ENCODE assay signal across 1 cellular context in the genomic region with DNA sequence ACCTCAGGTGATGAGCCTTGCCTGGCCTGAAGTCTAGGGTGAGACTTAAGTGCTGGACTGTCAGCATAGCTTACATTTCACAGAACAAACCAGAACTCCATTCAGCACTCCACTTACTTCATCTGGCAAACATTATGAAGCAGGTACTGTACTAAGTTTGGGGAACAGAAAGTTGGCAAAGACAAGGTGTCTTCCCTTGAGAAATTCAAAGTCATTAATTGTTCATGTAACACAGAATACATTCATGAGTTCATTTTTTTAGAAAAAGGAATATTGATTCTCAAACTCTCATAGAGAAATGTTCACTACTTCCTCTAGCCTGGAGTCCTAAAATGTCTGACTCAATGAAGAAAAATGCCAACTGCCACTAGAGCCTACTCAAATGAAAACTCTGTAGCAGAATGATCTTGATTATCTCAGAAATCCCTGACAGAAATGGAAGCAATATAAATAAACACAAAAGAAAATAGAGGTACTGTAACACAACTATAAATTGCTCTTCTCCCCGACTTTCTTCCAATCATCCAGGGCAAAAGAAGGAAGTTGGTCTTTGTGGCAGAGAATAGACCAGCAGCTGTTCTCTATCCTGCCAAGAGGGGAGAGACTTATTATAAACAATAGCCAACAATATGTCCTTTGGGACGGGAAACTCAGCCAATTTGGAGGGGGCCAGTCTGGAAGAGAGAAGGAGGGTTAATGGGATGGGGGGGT.
TF ChIP-seq lines count a peak whose summit lies in the region.

No MANE protein-coding gene starts in this region.

TF ChIP-seq in GM12878, 131 proteins besides CTCF, POLR2A, EP300 and RAD21 (continued from another document and continues in another):
- TF ChIP-seq, protein P1, sequence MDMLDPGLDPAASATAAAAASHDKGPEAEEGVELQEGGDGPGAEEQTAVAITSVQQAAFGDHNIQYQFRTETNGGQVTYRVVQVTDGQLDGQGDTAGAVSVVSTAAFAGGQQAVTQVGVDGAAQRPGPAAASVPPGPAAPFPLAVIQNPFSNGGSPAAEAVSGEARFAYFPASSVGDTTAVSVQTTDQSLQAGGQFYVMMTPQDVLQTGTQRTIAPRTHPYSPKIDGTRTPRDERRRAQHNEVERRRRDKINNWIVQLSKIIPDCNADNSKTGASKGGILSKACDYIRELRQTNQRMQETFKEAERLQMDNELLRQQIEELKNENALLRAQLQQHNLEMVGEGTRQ (IDR thresholded peaks at IDR 0.05; ENCODE audit: borderline replicate concordance, low read depth, low read length) = no peak
- TF ChIP-seq RUNX3 (IDR thresholded peaks at IDR 0.05; ENCODE audit: low read length) (no peak), NR2F1 (conservative IDR thresholded peaks at IDR 0.05) (no peak), CREB1 (IDR thresholded peaks at IDR 0.05; ENCODE audit: low read depth) (no peak), CHD1 (IDR thresholded peaks at IDR 0.05; ENCODE audit: low read depth, low read length) (no peak), JUNB (IDR thresholded peaks at IDR 0.05) (no peak), YY1 (IDR thresholded peaks at IDR 0.05; ENCODE audit: low read depth, low read length) (no peak), SRF (IDR thresholded peaks at IDR 0.05; ENCODE audit: low read depth in 2 of 2, low read length in 2 of 2) (no peak), SUPT20H (IDR thresholded peaks at IDR 0.05; ENCODE audit: borderline replicate concordance, control insufficient read depth, low read depth, low read length) (no peak), POLR2AphosphoS5 (IDR thresholded peaks at IDR 0.05; ENCODE audit: low read length) (no peak), ZZZ3 (IDR thresholded peaks at IDR 0.05; ENCODE audit: control insufficient read depth, insufficient read length, low read depth) (no peak), ASH2L (IDR thresholded peaks at IDR 0.05; ENCODE audit: borderline replicate concordance, low read depth) (no peak), PAX8 (IDR thresholded peaks at IDR 0.05) (no peak), SREBF1 (IDR thresholded peaks at IDR 0.05; ENCODE audit: low read length) (no peak), MTA2 (IDR thresholded peaks at IDR 0.05; ENCODE audit: low read depth) (peak; percentile 87), CBX5 (IDR thresholded peaks at IDR 0.05; ENCODE audit: low read depth) (no peak), IKZF2 (IDR thresholded peaks at IDR 0.05) (peak; percentile 56 to 67; a peak in 2 of 4 replicates), HCFC1 (IDR thresholded peaks at IDR 0.05; ENCODE audit: low read length) (no peak), MTA3 (IDR thresholded peaks at IDR 0.05; ENCODE audit: borderline replicate concordance, low read length) (no peak), FOS (IDR thresholded peaks at IDR 0.05; ENCODE audit: borderline replicate concordance, extremely low read depth, insufficient read length) (no peak), EZH2 (IDR thresholded peaks at IDR 0.05; ENCODE audit: borderline replicate concordance, control insufficient read depth, low read depth, low read length) (no peak), NFYA (IDR thresholded peaks at IDR 0.05; ENCODE audit: borderline replicate concordance, low read depth, low read length) (no peak), EED (IDR thresholded peaks at IDR 0.05; ENCODE audit: low read depth) (no peak), EGR1 (IDR thresholded peaks at IDR 0.05; ENCODE audit: borderline replicate concordance in 1 of 2, low read depth in 2 of 2, low read length in 2 of 2) (no peak), SMC3 (IDR thresholded peaks at IDR 0.05; ENCODE audit: borderline replicate concordance, low read length) (peak; percentile 6; the same call in 1 of the 2 replicates), PML (IDR thresholded peaks at IDR 0.05; ENCODE audit: low read length) (no peak), HDAC2 (IDR thresholded peaks at IDR 0.05) (no peak), STAT1 (conservative IDR thresholded peaks at IDR 0.05) (no peak), SMARCA5 (IDR thresholded peaks at IDR 0.05) (no peak), MYC (IDR thresholded peaks at IDR 0.05; ENCODE audit: insufficient read depth, insufficient read length, insufficient replicate concordance, low read length, severe bottlenecking) (no peak), DPF2 (IDR thresholded peaks at IDR 0.05) (peak; percentile 67)
- TF ChIP-seq, protein P2, sequence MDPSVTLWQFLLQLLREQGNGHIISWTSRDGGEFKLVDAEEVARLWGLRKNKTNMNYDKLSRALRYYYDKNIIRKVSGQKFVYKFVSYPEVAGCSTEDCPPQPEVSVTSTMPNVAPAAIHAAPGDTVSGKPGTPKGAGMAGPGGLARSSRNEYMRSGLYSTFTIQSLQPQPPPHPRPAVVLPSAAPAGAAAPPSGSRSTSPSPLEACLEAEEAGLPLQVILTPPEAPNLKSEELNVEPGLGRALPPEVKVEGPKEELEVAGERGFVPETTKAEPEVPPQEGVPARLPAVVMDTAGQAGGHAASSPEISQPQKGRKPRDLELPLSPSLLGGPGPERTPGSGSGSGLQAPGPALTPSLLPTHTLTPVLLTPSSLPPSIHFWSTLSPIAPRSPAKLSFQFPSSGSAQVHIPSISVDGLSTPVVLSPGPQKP (IDR thresholded peaks at IDR 0.05; ENCODE audit: low read depth, low read length) = no peak
- TF ChIP-seq, protein P3, sequence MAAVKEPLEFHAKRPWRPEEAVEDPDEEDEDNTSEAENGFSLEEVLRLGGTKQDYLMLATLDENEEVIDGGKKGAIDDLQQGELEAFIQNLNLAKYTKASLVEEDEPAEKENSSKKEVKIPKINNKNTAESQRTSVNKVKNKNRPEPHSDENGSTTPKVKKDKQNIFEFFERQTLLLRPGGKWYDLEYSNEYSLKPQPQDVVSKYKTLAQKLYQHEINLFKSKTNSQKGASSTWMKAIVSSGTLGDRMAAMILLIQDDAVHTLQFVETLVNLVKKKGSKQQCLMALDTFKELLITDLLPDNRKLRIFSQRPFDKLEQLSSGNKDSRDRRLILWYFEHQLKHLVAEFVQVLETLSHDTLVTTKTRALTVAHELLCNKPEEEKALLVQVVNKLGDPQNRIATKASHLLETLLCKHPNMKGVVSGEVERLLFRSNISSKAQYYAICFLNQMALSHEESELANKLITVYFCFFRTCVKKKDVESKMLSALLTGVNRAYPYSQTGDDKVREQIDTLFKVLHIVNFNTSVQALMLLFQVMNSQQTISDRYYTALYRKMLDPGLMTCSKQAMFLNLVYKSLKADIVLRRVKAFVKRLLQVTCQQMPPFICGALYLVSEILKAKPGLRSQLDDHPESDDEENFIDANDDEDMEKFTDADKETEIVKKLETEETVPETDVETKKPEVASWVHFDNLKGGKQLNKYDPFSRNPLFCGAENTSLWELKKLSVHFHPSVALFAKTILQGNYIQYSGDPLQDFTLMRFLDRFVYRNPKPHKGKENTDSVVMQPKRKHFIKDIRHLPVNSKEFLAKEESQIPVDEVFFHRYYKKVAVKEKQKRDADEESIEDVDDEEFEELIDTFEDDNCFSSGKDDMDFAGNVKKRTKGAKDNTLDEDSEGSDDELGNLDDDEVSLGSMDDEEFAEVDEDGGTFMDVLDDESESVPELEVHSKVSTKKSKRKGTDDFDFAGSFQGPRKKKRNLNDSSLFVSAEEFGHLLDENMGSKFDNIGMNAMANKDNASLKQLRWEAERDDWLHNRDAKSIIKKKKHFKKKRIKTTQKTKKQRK (IDR thresholded peaks at IDR 0.05; ENCODE audit: low read depth, low read length) = no peak
- TF ChIP-seq, protein P4, sequence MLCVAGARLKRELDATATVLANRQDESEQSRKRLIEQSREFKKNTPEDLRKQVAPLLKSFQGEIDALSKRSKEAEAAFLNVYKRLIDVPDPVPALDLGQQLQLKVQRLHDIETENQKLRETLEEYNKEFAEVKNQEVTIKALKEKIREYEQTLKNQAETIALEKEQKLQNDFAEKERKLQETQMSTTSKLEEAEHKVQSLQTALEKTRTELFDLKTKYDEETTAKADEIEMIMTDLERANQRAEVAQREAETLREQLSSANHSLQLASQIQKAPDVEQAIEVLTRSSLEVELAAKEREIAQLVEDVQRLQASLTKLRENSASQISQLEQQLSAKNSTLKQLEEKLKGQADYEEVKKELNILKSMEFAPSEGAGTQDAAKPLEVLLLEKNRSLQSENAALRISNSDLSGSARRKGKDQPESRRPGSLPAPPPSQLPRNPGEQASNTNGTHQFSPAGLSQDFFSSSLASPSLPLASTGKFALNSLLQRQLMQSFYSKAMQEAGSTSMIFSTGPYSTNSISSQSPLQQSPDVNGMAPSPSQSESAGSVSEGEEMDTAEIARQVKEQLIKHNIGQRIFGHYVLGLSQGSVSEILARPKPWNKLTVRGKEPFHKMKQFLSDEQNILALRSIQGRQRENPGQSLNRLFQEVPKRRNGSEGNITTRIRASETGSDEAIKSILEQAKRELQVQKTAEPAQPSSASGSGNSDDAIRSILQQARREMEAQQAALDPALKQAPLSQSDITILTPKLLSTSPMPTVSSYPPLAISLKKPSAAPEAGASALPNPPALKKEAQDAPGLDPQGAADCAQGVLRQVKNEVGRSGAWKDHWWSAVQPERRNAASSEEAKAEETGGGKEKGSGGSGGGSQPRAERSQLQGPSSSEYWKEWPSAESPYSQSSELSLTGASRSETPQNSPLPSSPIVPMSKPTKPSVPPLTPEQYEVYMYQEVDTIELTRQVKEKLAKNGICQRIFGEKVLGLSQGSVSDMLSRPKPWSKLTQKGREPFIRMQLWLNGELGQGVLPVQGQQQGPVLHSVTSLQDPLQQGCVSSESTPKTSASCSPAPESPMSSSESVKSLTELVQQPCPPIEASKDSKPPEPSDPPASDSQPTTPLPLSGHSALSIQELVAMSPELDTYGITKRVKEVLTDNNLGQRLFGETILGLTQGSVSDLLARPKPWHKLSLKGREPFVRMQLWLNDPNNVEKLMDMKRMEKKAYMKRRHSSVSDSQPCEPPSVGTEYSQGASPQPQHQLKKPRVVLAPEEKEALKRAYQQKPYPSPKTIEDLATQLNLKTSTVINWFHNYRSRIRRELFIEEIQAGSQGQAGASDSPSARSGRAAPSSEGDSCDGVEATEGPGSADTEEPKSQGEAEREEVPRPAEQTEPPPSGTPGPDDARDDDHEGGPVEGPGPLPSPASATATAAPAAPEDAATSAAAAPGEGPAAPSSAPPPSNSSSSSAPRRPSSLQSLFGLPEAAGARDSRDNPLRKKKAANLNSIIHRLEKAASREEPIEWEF (IDR thresholded peaks at IDR 0.05; ENCODE audit: insufficient replicate concordance, low read depth, low read length) = no peak
- TF ChIP-seq, protein P5, sequence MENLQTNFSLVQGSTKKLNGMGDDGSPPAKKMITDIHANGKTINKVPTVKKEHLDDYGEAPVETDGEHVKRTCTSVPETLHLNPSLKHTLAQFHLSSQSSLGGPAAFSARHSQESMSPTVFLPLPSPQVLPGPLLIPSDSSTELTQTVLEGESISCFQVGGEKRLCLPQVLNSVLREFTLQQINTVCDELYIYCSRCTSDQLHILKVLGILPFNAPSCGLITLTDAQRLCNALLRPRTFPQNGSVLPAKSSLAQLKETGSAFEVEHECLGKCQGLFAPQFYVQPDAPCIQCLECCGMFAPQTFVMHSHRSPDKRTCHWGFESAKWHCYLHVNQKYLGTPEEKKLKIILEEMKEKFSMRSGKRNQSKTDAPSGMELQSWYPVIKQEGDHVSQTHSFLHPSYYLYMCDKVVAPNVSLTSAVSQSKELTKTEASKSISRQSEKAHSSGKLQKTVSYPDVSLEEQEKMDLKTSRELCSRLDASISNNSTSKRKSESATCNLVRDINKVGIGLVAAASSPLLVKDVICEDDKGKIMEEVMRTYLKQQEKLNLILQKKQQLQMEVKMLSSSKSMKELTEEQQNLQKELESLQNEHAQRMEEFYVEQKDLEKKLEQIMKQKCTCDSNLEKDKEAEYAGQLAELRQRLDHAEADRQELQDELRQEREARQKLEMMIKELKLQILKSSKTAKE (IDR thresholded peaks at IDR 0.05; ENCODE audit: low read depth, poor library complexity, severe bottlenecking) = peak; percentile 47
- TF ChIP-seq, protein P6, sequence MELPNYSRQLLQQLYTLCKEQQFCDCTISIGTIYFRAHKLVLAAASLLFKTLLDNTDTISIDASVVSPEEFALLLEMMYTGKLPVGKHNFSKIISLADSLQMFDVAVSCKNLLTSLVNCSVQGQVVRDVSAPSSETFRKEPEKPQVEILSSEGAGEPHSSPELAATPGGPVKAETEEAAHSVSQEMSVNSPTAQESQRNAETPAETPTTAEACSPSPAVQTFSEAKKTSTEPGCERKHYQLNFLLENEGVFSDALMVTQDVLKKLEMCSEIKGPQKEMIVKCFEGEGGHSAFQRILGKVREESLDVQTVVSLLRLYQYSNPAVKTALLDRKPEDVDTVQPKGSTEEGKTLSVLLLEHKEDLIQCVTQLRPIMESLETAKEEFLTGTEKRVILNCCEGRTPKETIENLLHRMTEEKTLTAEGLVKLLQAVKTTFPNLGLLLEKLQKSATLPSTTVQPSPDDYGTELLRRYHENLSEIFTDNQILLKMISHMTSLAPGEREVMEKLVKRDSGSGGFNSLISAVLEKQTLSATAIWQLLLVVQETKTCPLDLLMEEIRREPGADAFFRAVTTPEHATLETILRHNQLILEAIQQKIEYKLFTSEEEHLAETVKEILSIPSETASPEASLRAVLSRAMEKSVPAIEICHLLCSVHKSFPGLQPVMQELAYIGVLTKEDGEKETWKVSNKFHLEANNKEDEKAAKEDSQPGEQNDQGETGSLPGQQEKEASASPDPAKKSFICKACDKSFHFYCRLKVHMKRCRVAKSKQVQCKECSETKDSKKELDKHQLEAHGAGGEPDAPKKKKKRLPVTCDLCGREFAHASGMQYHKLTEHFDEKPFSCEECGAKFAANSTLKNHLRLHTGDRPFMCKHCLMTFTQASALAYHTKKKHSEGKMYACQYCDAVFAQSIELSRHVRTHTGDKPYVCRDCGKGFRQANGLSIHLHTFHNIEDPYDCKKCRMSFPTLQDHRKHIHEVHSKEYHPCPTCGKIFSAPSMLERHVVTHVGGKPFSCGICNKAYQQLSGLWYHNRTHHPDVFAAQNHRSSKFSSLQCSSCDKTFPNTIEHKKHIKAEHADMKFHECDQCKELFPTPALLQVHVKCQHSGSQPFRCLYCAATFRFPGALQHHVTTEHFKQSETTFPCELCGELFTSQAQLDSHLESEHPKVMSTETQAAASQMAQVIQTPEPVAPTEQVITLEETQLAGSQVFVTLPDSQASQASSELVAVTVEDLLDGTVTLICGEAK (IDR thresholded peaks at IDR 0.05; ENCODE audit: borderline replicate concordance) = no peak
- TF ChIP-seq, protein P7, sequence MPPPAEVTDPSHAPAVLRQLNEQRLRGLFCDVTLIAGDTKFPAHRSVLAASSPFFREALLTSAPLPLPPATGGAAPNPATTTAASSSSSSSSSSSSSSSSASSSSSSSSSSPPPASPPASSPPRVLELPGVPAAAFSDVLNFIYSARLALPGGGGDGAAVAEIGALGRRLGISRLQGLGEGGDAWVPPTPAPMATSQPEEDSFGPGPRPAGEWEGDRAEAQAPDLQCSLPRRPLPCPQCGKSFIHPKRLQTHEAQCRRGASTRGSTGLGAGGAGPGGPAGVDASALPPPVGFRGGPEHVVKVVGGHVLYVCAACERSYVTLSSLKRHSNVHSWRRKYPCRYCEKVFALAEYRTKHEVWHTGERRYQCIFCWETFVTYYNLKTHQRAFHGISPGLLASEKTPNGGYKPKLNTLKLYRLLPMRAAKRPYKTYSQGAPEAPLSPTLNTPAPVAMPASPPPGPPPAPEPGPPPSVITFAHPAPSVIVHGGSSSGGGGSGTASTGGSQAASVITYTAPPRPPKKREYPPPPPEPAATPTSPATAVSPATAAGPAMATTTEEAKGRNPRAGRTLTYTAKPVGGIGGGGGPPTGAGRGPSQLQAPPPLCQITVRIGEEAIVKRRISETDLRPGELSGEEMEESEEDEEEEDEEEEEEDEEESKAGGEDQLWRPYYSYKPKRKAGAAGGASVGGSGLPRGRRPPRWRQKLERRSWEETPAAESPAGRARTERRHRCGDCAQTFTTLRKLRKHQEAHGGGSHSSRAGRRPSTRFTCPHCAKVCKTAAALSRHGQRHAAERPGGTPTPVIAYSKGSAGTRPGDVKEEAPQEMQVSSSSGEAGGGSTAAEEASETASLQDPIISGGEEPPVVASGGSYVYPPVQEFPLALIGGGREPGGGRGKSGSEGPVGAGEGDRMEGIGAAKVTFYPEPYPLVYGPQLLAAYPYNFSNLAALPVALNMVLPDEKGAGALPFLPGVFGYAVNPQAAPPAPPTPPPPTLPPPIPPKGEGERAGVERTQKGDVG (CRISPR knock-in tag; IDR thresholded peaks at IDR 0.05) = no peak
